ENCODE assay signal across 21 cellular contexts in genomic region chr17:15952048-15952532, GRCh38. TPM values are rescaled to one million over a fixed set of nuclear protein-coding genes. Genes with fewer than 3 reads are reported as not detected.
"Had no signal": no experiment of that assay in that cellular context is flagged by ENCODE, and none has a peak within 500 bp of the region (broad histone marks: within the 10 kb centered on the region; RNA-seq: fewer than 3 reads in every experiment).

No MANE protein-coding gene starts in this region.

- H3K4me3 Mint-ChIP-seq: activated CD8-positive, alpha-beta T cell treated with anti-CD3 and anti-CD28 coated beads, Interleukin-2, amount 10 ng/mL, durations not matched to agents 7 days and 5 days; activated naive CD8-positive, alpha-beta T cell treated with anti-CD3 and anti-CD28 coated beads for 36 hours; activated T-helper 1 cell treated with anti-CD3 and anti-CD28 coated beads, Interleukin-12 subunit alpha, Interleukin-12 subunit beta, Interleukin-2, Interleukin-4 antibody, amounts not matched to agents 30 ng/mL and 10 ng/mL and 1 ng/mL, durations not matched to agents 14 hours and 24 hours and 36 hours; immature natural killer cell; nephron; stimulated activated naive CD8-positive, alpha-beta T cell treated with anti-CD3 and anti-CD28 coated beads, Interleukin-15, Interleukin-2, amounts not matched to agents 100 ng/mL and 50 ng/mL, for 24 hours; T-helper 17 cell had no signal

- H3K4me1 ChIP-seq: pancreas, thyroid gland had no signal

- ATAC-seq: activated CD8-positive, alpha-beta T cell treated with anti-CD3 and anti-CD28 coated beads, Interleukin-2, amount 10 ng/mL, durations not matched to agents 7 days and 5 days; pancreas; T-helper 17 cell had no signal

- H3K9me3 Mint-ChIP-seq: activated naive CD8-positive, alpha-beta T cell treated with anti-CD3 and anti-CD28 coated beads for 36 hours; activated T-helper 1 cell treated with anti-CD3 and anti-CD28 coated beads, Interleukin-12 subunit alpha, Interleukin-12 subunit beta, Interleukin-2, Interleukin-4 antibody, amounts not matched to agents 30 ng/mL and 10 ng/mL and 1 ng/mL, durations not matched to agents 14 hours and 24 hours and 36 hours; immature natural killer cell; nephron; stimulated activated naive CD8-positive, alpha-beta T cell treated with anti-CD3 and anti-CD28 coated beads, Interleukin-15, Interleukin-2, amounts not matched to agents 100 ng/mL and 50 ng/mL, for 24 hours had no signal

- H3K27me3 Mint-ChIP-seq: activated naive CD8-positive, alpha-beta T cell treated with anti-CD3 and anti-CD28 coated beads for 36 hours had no signal

- H3K9me3 ChIP-seq: esophagus muscularis mucosa, pancreas, thyroid gland had no signal

- H3K27ac Mint-ChIP-seq: activated CD8-positive, alpha-beta T cell treated with anti-CD3 and anti-CD28 coated beads, Interleukin-2, amount 10 ng/mL, durations not matched to agents 7 days and 5 days; activated naive CD8-positive, alpha-beta T cell treated with anti-CD3 and anti-CD28 coated beads for 36 hours; activated T-helper 1 cell treated with anti-CD3 and anti-CD28 coated beads, Interleukin-12 subunit alpha, Interleukin-12 subunit beta, Interleukin-2, Interleukin-4 antibody, amounts not matched to agents 30 ng/mL and 10 ng/mL and 1 ng/mL, durations not matched to agents 14 hours and 24 hours and 36 hours; immature natural killer cell; nephron; stimulated activated naive CD8-positive, alpha-beta T cell treated with anti-CD3 and anti-CD28 coated beads, Interleukin-15, Interleukin-2, amounts not matched to agents 100 ng/mL and 50 ng/mL, for 24 hours; T-helper 17 cell had no signal

- H3K27ac ChIP-seq: coronary artery, esophagus muscularis mucosa, hepatocyte, pancreas, thyroid gland, VCaP had no signal

- H3K36me3 Mint-ChIP-seq: activated naive CD8-positive, alpha-beta T cell treated with anti-CD3 and anti-CD28 coated beads for 36 hours; immature natural killer cell had no signal

- H3K4me3 ChIP-seq: coronary artery, esophagus muscularis mucosa, hepatocyte, pancreas, thyroid gland had no signal

- DNase-seq: activated CD4-positive, alpha-beta T cell treated with anti-CD3 and anti-CD28 coated beads, Interleukin-2, amount 50 U/mL, for 1 hour; activated CD4-positive, CD25-positive, alpha-beta regulatory T cell treated with anti-CD3 and anti-CD28 coated beads, Interleukin-2, amount 50 U/mL, for 72 hours; activated CD8-positive, alpha-beta T cell treated with anti-CD3 and anti-CD28 coated beads, Interleukin-2, amount 10 ng/mL, durations not matched to agents 7 days and 5 days; activated naive CD4-positive, alpha-beta T cell; activated naive CD8-positive, alpha-beta T cell treated with anti-CD3 and anti-CD28 coated beads for 36 hours; glutamatergic neuron; immature natural killer cell; midbrain; pancreas; right cardiac atrium; stimulated activated CD4-positive, alpha-beta T cell treated with anti-CD3 and anti-CD28 coated beads, Interleukin-1b, Interleukin-23, amount 100 ng/mL, for 48 hours; substantia nigra; T-helper 17 cell; thyroid gland had no signal

- H3K27me3 ChIP-seq: hepatocyte, pancreas, thyroid gland had no signal

- H3K36me3 ChIP-seq: esophagus muscularis mucosa, pancreas, thyroid gland had no signal

RNA-seq across cellular contexts. Expression of gene ADORA2B, which starts 7.2 kb away (rescaled TPM):
- total RNA-seq: thyroid gland had no signal
